In the genomic region with DNA sequence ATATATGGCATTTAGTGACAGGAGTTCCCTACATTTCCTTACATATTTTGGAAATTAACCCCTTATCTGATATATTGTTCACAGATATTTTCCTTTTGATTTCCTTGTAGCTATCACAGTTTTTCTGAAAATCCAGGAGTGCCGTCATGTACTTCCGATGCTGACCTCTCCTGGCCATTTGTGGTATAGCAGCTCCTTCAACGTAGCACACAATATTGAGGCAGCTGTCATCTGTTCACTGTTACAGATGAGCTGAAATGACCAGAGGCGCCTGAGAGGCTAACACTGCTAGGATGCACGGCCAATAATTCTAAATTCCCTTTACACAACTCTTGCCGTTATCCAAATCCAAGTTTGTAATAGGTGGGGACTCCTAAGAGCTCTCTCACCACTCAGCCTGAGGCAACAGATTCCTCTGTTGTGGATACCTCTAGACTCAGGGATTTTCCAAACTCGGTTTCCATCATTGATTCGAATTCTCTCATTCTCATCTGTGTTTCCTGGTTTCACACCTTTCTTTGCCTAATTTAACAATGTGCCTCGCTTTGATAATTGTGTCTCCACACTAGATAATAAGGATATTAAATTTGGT, we compare ENCODE assay signal across 8 cellular contexts. TPM values are rescaled to one million over a fixed set of nuclear protein-coding genes. Genes with fewer than 3 reads are reported as not detected.
A peak's percentile ranks its signal among the peaks of the same experiment; 100 is the strongest.
DNase-seq lines count a peak whose midpoint lies in the region; ATAC-seq and TF ChIP-seq lines count a peak whose summit lies in the region.

No MANE protein-coding gene starts in this region.

- H3K27ac ChIP-seq in HL-60 (replicated peaks), result no peak overlapping the region

- no peaks in the 10 kb centered on the region for H3K4me1 Mint-ChIP-seq in endothelial cell (ENCODE audit: unreplicated experiment)

- peaks cover 2% of the 10 kb centered on the region for H3K27me3 Mint-ChIP-seq in endothelial cell (ENCODE audit: unreplicated experiment)

- no peak overlapping the region for H3K4me3 Mint-ChIP-seq in endothelial cell (ENCODE audit: unreplicated experiment)

- H3K27me3 ChIP-seq in HL-60 (ENCODE audit: insufficient read depth, poor library complexity, severe bottlenecking), result no peaks in the 10 kb centered on the region

- H3K4me3 ChIP-seq in HL-60 (replicated peaks; ENCODE audit: insufficient read depth, low read length), result no peak overlapping the region

- TF ChIP-seq CTCF in HL-60 (IDR thresholded peaks at IDR 0.05; ENCODE audit: insufficient read depth, low read length) (peak; percentile 83), endothelial cell (IDR thresholded peaks at IDR 0.05; ENCODE audit: unreplicated experiment) (peak; percentile 79)

- no peak overlapping the region for H3K27ac Mint-ChIP-seq in endothelial cell (ENCODE audit: unreplicated experiment)

- peak; percentile 92 for ATAC-seq in GM21367 (IDR thresholded peaks at IDR 0.05; ENCODE audit: unreplicated experiment)

- no peaks in the 10 kb centered on the region for H3K9me3 Mint-ChIP-seq in endothelial cell (ENCODE audit: unreplicated experiment)

- DNase-seq in DMS 273 treated with DMSO at 0.1 percent for 48 hours (lab: John Stamatoyannopoulos, UW), result peak; percentile 32
- peak; percentile 5 to 32 for DNase-seq in HL-60 (ENCODE audit: low read depth in 1 of 2, low spot score in 1 of 2)
- DNase-seq in NCI-H82 (lab: John Stamatoyannopoulos, UW), result peak; percentile 91
- peak; percentile 76 for DNase-seq in activated CD8-positive, alpha-beta memory T cell treated with anti-CD3 and anti-CD28 coated beads for 24 hours
- DNase-seq in endothelial cell (ENCODE audit: low spot score), result peak; percentile 79
- peak; percentile 85 for DNase-seq in myocyte (ENCODE audit: low read depth)
- DNase-seq in stimulated activated naive CD4-positive, alpha-beta T cell treated with Interleukin-2 at 50 U/mL for 16 hours (lab: John Stamatoyannopoulos, UW), result peak; percentile 25

- no peaks in the 10 kb centered on the region for H3K36me3 Mint-ChIP-seq in endothelial cell (ENCODE audit: low read depth, unreplicated experiment)

RNA-seq across cellular contexts. Expression of a gene that starts 53.0 kb away (rescaled TPM):
- 18.4 TPM for total RNA-seq in endothelial cell (ENCODE audit: unreplicated experiment)
- total RNA-seq in myocyte, result 14.8 and 16.3 TPM in 2 replicates
- polyA plus RNA-seq in myocyte (2012), result 10.9 TPM

RNA-seq across cellular contexts. Expression of a gene that starts 53.1 kb away (rescaled TPM):
- total RNA-seq in endothelial cell (ENCODE audit: unreplicated experiment) (7.5 TPM), myocyte (5.3 and 5.5 TPM in 2 replicates)
- 1.4 TPM for polyA plus RNA-seq in myocyte (2012)

Comparison
In these comparisons a context has a peak if more than half of its experiments do, and no peak if none do; other contexts are left out.
1. DNase-seq: peak in every context shown above with its lines; median percentile 91 in NCI-H82; 85 in myocyte; 79 in endothelial cell; 76 in activated CD8-positive, alpha-beta memory T cell treated with anti-CD3 and anti-CD28 coated beads for 24 hours; 32 in DMS 273 treated with DMSO at 0.1 percent for 48 hours; 25 in stimulated activated naive CD4-positive, alpha-beta T cell treated with Interleukin-2 at 50 U/mL for 16 hours; 18 in HL-60.